In the genomic region with DNA sequence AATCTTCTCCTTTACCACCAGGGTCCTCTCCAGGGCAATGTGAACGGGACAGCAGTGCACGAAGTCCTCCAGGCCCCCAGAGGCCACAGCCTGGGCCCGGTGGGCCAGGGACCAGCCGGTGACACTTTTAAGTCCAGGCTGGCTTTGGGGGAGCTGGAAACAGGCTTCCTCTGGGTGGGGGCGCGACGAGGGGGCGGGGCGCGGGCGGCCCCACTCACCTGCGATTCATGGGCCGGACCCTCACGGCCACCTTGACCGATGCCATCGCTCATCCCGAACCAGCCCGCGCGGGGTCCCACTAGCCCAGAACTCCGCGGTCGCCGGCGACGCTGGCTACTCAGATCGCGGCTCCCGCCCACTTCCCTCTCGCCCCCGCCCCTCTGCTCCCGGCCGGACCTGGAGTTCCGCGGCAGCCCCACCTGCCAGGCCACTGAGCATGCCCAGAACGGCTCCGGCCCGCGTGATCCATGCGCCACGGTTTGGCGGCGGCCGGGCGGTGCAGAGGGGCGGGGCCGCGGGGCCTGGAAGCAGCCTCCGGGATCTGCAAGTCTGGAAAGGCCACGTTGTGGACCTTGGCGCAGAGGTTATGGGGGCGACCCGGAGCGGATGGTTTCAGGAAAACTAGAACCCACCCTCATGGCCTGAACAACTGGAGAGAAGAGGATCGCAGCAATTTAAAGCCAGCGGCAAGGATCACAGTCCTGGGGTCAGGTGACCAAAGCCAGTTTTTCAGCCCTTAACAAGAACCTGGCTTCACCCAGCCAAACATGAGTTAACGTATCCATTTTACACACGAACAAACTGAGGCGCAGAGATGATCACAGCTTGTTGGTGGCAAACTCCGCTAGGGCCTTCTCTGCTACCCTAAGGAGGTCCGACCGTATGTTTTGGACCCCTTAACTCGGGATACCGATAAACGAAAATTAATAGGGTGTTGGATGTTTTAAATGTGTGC, we compare ENCODE assay signal across 1 cellular context.
TF ChIP-seq lines count a peak whose summit lies in the region.

A gene with protein sequence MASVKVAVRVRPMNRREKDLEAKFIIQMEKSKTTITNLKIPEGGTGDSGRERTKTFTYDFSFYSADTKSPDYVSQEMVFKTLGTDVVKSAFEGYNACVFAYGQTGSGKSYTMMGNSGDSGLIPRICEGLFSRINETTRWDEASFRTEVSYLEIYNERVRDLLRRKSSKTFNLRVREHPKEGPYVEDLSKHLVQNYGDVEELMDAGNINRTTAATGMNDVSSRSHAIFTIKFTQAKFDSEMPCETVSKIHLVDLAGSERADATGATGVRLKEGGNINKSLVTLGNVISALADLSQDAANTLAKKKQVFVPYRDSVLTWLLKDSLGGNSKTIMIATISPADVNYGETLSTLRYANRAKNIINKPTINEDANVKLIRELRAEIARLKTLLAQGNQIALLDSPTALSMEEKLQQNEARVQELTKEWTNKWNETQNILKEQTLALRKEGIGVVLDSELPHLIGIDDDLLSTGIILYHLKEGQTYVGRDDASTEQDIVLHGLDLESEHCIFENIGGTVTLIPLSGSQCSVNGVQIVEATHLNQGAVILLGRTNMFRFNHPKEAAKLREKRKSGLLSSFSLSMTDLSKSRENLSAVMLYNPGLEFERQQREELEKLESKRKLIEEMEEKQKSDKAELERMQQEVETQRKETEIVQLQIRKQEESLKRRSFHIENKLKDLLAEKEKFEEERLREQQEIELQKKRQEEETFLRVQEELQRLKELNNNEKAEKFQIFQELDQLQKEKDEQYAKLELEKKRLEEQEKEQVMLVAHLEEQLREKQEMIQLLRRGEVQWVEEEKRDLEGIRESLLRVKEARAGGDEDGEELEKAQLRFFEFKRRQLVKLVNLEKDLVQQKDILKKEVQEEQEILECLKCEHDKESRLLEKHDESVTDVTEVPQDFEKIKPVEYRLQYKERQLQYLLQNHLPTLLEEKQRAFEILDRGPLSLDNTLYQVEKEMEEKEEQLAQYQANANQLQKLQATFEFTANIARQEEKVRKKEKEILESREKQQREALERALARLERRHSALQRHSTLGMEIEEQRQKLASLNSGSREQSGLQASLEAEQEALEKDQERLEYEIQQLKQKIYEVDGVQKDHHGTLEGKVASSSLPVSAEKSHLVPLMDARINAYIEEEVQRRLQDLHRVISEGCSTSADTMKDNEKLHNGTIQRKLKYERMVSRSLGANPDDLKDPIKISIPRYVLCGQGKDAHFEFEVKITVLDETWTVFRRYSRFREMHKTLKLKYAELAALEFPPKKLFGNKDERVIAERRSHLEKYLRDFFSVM (N-terminal part only) (minus strand): TSS at position 438 of the 955 bp plus-strand sequence. CDS start 173 bp downstream, at position 265.

TF ChIP-seq in HCT116, 20 proteins besides CTCF, POLR2A, EP300 and RAD21 (continued from another document):
- peak; percentile 94 for TF ChIP-seq SP1 (IDR thresholded peaks at IDR 0.05; ENCODE audit: low read depth)
- peak; percentile 52; the same call in 1 of the 2 replicates for TF ChIP-seq SIN3A (IDR thresholded peaks at IDR 0.05; ENCODE audit: low read depth)
- TF ChIP-seq REST (IDR thresholded peaks at IDR 0.05; ENCODE audit: low read depth), result no peak
- no peak for TF ChIP-seq CBX3 (IDR thresholded peaks at IDR 0.05; ENCODE audit: low read depth)
- TF ChIP-seq, protein P1, sequence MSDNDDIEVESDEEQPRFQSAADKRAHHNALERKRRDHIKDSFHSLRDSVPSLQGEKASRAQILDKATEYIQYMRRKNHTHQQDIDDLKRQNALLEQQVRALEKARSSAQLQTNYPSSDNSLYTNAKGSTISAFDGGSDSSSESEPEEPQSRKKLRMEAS (IDR thresholded peaks at IDR 0.05), result peak; percentile 81
- TF ChIP-seq EZH2phosphoT487 (IDR thresholded peaks at IDR 0.05; ENCODE audit: borderline replicate concordance), result no peak
- TF ChIP-seq JUND (IDR thresholded peaks at IDR 0.05), result 0 out of 2 replicates have a peak, but pooled peaks have one; percentile 47
